Comparison of ENCODE assay signal across 1 cellular context in the genomic region with DNA sequence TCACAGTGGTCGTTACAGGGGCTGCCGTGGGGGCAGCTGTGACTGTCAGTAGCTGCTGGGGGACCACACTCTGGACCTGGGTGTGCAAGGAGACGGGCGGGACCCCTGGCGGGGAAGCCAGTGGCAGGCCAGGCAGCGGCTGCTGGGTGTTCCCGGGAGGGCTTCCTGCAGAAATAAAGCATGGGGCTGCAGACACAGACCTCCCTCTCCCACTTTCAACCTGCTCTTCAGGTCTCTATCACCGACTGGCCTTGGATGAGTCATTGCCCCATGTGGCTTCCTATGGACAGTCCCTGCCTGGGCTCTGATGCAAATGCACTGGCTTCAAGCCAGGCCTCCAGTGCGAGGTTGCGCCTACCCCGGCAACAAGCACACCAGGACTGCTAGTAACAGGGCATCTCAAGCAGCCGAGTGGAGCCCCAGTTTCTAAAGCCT.
A peak's percentile ranks its signal among the peaks of the same experiment; 100 is the strongest.
TF ChIP-seq lines count a peak whose summit lies in the region.

No MANE protein-coding gene starts in this region.

TF ChIP-seq in HepG2, 621 proteins besides CTCF, POLR2A, EP300 and RAD21 (continued from another document and continues in another):
- peak; percentile 21; the same call in 1 of the 2 replicates for TF ChIP-seq DRAP1 (CRISPR knock-in tag; IDR thresholded peaks at IDR 0.05)
- no peak for TF ChIP-seq ZNF747 (CRISPR knock-in tag; IDR thresholded peaks at IDR 0.05; ENCODE audit: borderline replicate concordance)
- TF ChIP-seq ZFP62 (CRISPR knock-in tag; IDR thresholded peaks at IDR 0.05), result no peak
- TF ChIP-seq ZHX1 (CRISPR knock-in tag; IDR thresholded peaks at IDR 0.05; ENCODE audit: low read depth), result no peak
- TF ChIP-seq SAP130 (CRISPR knock-in tag; IDR thresholded peaks at IDR 0.05; ENCODE audit: low read depth), result peak; percentile 78
- peak; percentile 74; the same call in 1 of the 2 replicates for TF ChIP-seq CEBPB (IDR thresholded peaks at IDR 0.05; ENCODE audit: borderline replicate concordance, low read depth, low read length)
- TF ChIP-seq ZNF639 (CRISPR knock-in tag; conservative IDR thresholded peaks at IDR 0.05), result no peak
- TF ChIP-seq SRSF4 (IDR thresholded peaks at IDR 0.05; ENCODE audit: low read depth, low read length, poor library complexity, severe bottlenecking), result no peak
- TF ChIP-seq ZNF430 (CRISPR knock-in tag; IDR thresholded peaks at IDR 0.05), result no peak
- no peak for TF ChIP-seq ZNF160 (CRISPR knock-in tag; IDR thresholded peaks at IDR 0.05)
- TF ChIP-seq, protein P1, sequence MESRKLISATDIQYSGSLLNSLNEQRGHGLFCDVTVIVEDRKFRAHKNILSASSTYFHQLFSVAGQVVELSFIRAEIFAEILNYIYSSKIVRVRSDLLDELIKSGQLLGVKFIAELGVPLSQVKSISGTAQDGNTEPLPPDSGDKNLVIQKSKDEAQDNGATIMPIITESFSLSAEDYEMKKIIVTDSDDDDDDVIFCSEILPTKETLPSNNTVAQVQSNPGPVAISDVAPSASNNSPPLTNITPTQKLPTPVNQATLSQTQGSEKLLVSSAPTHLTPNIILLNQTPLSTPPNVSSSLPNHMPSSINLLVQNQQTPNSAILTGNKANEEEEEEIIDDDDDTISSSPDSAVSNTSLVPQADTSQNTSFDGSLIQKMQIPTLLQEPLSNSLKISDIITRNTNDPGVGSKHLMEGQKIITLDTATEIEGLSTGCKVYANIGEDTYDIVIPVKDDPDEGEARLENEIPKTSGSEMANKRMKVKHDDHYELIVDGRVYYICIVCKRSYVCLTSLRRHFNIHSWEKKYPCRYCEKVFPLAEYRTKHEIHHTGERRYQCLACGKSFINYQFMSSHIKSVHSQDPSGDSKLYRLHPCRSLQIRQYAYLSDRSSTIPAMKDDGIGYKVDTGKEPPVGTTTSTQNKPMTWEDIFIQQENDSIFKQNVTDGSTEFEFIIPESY (CRISPR knock-in tag; IDR thresholded peaks at IDR 0.05), result 0 out of 2 replicates have a peak, but pooled peaks have one; percentile 33
- no peak for TF ChIP-seq RXRA (CRISPR knock-in tag; IDR thresholded peaks at IDR 0.05)
- TF ChIP-seq STAG1 (CRISPR knock-in tag; IDR thresholded peaks at IDR 0.05), result 0 out of 2 replicates have a peak, but pooled peaks have one; percentile 8
- no peak for TF ChIP-seq ZNF34 (CRISPR knock-in tag; IDR thresholded peaks at IDR 0.05; ENCODE audit: borderline replicate concordance)
- TF ChIP-seq, protein P2, sequence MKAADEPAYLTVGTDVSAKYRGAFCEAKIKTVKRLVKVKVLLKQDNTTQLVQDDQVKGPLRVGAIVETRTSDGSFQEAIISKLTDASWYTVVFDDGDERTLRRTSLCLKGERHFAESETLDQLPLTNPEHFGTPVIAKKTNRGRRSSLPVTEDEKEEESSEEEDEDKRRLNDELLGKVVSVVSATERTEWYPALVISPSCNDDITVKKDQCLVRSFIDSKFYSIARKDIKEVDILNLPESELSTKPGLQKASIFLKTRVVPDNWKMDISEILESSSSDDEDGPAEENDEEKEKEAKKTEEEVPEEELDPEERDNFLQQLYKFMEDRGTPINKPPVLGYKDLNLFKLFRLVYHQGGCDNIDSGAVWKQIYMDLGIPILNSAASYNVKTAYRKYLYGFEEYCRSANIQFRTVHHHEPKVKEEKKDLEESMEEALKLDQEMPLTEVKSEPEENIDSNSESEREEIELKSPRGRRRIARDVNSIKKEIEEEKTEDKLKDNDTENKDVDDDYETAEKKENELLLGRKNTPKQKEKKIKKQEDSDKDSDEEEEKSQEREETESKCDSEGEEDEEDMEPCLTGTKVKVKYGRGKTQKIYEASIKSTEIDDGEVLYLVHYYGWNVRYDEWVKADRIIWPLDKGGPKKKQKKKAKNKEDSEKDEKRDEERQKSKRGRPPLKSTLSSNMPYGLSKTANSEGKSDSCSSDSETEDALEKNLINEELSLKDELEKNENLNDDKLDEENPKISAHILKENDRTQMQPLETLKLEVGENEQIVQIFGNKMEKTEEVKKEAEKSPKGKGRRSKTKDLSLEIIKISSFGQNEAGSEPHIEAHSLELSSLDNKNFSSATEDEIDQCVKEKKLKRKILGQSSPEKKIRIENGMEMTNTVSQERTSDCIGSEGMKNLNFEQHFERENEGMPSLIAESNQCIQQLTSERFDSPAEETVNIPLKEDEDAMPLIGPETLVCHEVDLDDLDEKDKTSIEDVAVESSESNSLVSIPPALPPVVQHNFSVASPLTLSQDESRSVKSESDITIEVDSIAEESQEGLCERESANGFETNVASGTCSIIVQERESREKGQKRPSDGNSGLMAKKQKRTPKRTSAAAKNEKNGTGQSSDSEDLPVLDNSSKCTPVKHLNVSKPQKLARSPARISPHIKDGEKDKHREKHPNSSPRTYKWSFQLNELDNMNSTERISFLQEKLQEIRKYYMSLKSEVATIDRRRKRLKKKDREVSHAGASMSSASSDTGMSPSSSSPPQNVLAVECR (CRISPR knock-in tag; IDR thresholded peaks at IDR 0.05; ENCODE audit: borderline replicate concordance), result peak; percentile 27; the same call in 1 of the 2 replicates
- TF ChIP-seq SMC3 (IDR thresholded peaks at IDR 0.05; ENCODE audit: low read length), result 0 out of 2 replicates have a peak, but pooled peaks have one; percentile 12
- no peak for TF ChIP-seq ZNF17 (CRISPR knock-in tag; IDR thresholded peaks at IDR 0.05)
- TF ChIP-seq FIP1L1 (IDR thresholded peaks at IDR 0.05; ENCODE audit: borderline replicate concordance, insufficient read depth, low read depth, low read length), result no peak
- peak; percentile 29 for TF ChIP-seq RBM22 (optimal IDR thresholded peaks at IDR 0.05; ENCODE audit: low read length)
- peak; percentile 35 for TF ChIP-seq XRCC5 (optimal IDR thresholded peaks at IDR 0.05; ENCODE audit: low read length)
- TF ChIP-seq ZKSCAN8 (CRISPR knock-in tag; IDR thresholded peaks at IDR 0.05; ENCODE audit: borderline replicate concordance), result no peak
- peak; percentile 38; the same call in 1 of the 2 replicates for TF ChIP-seq JUND (CRISPR knock-in tag; IDR thresholded peaks at IDR 0.05)
- TF ChIP-seq, protein P3, sequence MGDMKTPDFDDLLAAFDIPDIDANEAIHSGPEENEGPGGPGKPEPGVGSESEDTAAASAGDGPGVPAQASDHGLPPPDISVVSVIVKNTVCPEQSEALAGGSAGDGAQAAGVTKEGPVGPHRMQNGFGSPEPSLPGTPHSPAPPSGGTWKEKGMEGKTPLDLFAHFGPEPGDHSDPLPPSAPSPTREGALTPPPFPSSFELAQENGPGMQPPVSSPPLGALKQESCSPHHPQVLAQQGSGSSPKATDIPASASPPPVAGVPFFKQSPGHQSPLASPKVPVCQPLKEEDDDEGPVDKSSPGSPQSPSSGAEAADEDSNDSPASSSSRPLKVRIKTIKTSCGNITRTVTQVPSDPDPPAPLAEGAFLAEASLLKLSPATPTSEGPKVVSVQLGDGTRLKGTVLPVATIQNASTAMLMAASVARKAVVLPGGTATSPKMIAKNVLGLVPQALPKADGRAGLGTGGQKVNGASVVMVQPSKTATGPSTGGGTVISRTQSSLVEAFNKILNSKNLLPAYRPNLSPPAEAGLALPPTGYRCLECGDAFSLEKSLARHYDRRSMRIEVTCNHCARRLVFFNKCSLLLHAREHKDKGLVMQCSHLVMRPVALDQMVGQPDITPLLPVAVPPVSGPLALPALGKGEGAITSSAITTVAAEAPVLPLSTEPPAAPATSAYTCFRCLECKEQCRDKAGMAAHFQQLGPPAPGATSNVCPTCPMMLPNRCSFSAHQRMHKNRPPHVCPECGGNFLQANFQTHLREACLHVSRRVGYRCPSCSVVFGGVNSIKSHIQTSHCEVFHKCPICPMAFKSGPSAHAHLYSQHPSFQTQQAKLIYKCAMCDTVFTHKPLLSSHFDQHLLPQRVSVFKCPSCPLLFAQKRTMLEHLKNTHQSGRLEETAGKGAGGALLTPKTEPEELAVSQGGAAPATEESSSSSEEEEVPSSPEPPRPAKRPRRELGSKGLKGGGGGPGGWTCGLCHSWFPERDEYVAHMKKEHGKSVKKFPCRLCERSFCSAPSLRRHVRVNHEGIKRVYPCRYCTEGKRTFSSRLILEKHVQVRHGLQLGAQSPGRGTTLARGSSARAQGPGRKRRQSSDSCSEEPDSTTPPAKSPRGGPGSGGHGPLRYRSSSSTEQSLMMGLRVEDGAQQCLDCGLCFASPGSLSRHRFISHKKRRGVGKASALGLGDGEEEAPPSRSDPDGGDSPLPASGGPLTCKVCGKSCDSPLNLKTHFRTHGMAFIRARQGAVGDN (CRISPR knock-in tag; IDR thresholded peaks at IDR 0.05), result peak; percentile 60
- peak; percentile 36 for TF ChIP-seq RBFOX2 (IDR thresholded peaks at IDR 0.05; ENCODE audit: low read depth, low read length)
- TF ChIP-seq MXI1 (IDR thresholded peaks at IDR 0.05; ENCODE audit: borderline replicate concordance, low read depth, low read length), result peak; percentile 80; the same call in 1 of the 3 replicates
- TF ChIP-seq RCOR2 (CRISPR knock-in tag; IDR thresholded peaks at IDR 0.05), result no peak
- no peak for TF ChIP-seq ZNF772 (CRISPR knock-in tag; IDR thresholded peaks at IDR 0.05)
- TF ChIP-seq ZNF235 (CRISPR knock-in tag; IDR thresholded peaks at IDR 0.05; ENCODE audit: borderline replicate concordance), result no peak
- TF ChIP-seq, protein P4, sequence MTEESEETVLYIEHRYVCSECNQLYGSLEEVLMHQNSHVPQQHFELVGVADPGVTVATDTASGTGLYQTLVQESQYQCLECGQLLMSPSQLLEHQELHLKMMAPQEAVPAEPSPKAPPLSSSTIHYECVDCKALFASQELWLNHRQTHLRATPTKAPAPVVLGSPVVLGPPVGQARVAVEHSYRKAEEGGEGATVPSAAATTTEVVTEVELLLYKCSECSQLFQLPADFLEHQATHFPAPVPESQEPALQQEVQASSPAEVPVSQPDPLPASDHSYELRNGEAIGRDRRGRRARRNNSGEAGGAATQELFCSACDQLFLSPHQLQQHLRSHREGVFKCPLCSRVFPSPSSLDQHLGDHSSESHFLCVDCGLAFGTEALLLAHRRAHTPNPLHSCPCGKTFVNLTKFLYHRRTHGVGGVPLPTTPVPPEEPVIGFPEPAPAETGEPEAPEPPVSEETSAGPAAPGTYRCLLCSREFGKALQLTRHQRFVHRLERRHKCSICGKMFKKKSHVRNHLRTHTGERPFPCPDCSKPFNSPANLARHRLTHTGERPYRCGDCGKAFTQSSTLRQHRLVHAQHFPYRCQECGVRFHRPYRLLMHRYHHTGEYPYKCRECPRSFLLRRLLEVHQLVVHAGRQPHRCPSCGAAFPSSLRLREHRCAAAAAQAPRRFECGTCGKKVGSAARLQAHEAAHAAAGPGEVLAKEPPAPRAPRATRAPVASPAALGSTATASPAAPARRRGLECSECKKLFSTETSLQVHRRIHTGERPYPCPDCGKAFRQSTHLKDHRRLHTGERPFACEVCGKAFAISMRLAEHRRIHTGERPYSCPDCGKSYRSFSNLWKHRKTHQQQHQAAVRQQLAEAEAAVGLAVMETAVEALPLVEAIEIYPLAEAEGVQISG (CRISPR knock-in tag; IDR thresholded peaks at IDR 0.05), result 0 out of 2 replicates have a peak, but pooled peaks have one; percentile 26
- TF ChIP-seq NR1H2 (CRISPR knock-in tag; IDR thresholded peaks at IDR 0.05; ENCODE audit: borderline replicate concordance, low read depth), result no peak
